ENCODE assay signal across 8 cellular contexts in the genomic region with DNA sequence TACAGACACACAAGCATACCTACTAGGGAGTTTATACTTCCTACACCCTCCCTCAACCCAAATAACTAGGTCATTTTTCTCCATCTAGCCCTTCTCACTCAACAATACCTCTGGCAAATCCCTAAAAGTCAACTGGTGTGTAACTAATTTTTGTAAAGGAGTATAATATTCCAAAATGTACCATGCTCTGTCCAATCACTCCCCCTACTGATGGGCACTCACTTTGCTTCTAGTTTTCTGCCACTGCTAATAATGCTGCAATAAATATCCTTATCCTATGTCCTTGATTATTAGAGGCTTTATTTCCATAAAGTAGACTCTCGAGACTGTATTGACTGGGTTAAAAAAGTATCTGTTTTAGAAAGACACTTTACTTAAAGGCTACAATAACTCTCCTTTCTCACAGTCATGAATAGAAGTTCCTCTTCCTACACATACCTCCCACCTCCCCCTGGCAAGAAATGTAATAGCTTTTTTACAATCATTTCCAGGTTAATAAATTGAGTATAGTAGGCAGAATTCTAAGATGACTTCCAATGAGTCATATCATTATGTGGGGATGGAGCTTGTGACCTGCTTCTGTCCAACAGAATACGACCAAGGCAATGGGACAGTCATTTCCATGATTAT. TPM values are rescaled to one million over a fixed set of nuclear protein-coding genes. Genes with fewer than 3 reads are reported as not detected.
DNase-seq lines count a peak whose midpoint lies in the region; ATAC-seq, FAIRE-seq and TF ChIP-seq lines count a peak whose summit lies in the region.

No MANE protein-coding gene starts in this region.

- peaks cover 0 to 4% of the 10 kb centered on the region in 2 experiments for H3K36me3 ChIP-seq in keratinocyte (ENCODE audit: control insufficient read depth in 2 of 2, extremely low read depth in 1 of 2, insufficient read depth in 2 of 2, low read length in 2 of 2)

- no peaks in the 10 kb centered on the region for H3K27me3 ChIP-seq in keratinocyte (ENCODE audit: control insufficient read depth, extremely low read depth, insufficient read depth, low read length)

- TF ChIP-seq CTCF in GM13977 (IDR thresholded peaks at IDR 0.05; ENCODE audit: extremely low read depth, insufficient read depth, missing control alignments) (peak; percentile 66), WI38 (IDR thresholded peaks at IDR 0.05; ENCODE audit: low read depth, low read length) (peak; percentile 33; the same call in 1 of the 2 replicates), keratinocyte (optimal IDR thresholded peaks at IDR 0.05 in 1 of 3, IDR thresholded peaks at IDR 0.05 in 1 of 3, conservative IDR thresholded peaks at IDR 0.05 in 1 of 3; ENCODE audit: extremely low read depth in 1 of 3, insufficient read depth in 2 of 3, low read length in 3 of 3) (peak in 2 of 3 experiments; percentile 50 to 60)

- H3K4me1 ChIP-seq in keratinocyte (ENCODE audit: control insufficient read depth, extremely low read depth, insufficient read depth, low read length): peaks cover 16% of the 10 kb centered on the region

- in situ Hi-C loops in GM13977 (cut with MboI; ENCODE audit: low pct_unique_long_range_greater_than_20kb, low sequenced_read_pairs, unreplicated experiment): no loop called here

- ATAC-seq in HG02840 (IDR thresholded peaks at IDR 0.05; ENCODE audit: low FRiP score, unreplicated experiment) (no peak), HG03571 (IDR thresholded peaks at IDR 0.05; ENCODE audit: unreplicated experiment) (no peak), HG02938 (IDR thresholded peaks at IDR 0.05; ENCODE audit: unreplicated experiment) (no peak)

- no peak overlapping the region for H3K4me2 ChIP-seq in keratinocyte (ENCODE audit: control insufficient read depth, extremely low read depth, insufficient read depth, low read depth, low read length)

- DNase-seq in AG08396 (ENCODE audit: low spot score) (peak; percentile 25), GM13977 (ENCODE audit: low spot score) (no peak), keratinocyte (ENCODE audit: low read depth, low spot score) (no peak), NCI-H1436 treated with DMSO at 0.1 percent for 48 hours (lab: John Stamatoyannopoulos, UW) (no peak)

- no peak overlapping the region for H2AFZ ChIP-seq in keratinocyte (ENCODE audit: control insufficient read depth, low read length)

- dilution Hi-C loops in keratinocyte (cut with MboI; ENCODE audit: extremely low pct_ligation_motif_present, low sequenced_read_pairs): no loop called here

- H3K4me3 ChIP-seq in WI38 (ENCODE audit: low read depth, low read length): no peak overlapping the region
- H3K4me3 ChIP-seq in keratinocyte (ENCODE audit: control insufficient read depth in 2 of 3, extremely low read depth in 1 of 3, insufficient read depth in 2 of 3, low read depth in 1 of 3, low read length in 3 of 3): no peak overlapping the region

- peaks cover 3% of the 10 kb centered on the region for H4K20me1 ChIP-seq in keratinocyte (ENCODE audit: control insufficient read depth, extremely low read depth, insufficient read depth, low read length)

- no peak overlapping the region for H3K27ac ChIP-seq in keratinocyte (ENCODE audit: control insufficient read depth, insufficient read depth, low read length)

- no peak for FAIRE-seq in keratinocyte (lab: Jason Lieb, UNC)

- H3K9me1 ChIP-seq in keratinocyte (ENCODE audit: control insufficient read depth, extremely low read depth, insufficient read depth, low read length): no peaks in the 10 kb centered on the region

- no peaks in the 10 kb centered on the region for H3K9me3 ChIP-seq in keratinocyte (ENCODE audit: control insufficient read depth, low read depth, low read length)

- no peak overlapping the region for H3K9ac ChIP-seq in keratinocyte (ENCODE audit: control insufficient read depth, extremely low read depth, insufficient read depth, low read length)

- H3K79me2 ChIP-seq in keratinocyte (ENCODE audit: control insufficient read depth, insufficient read depth, low read length): no peaks in the 10 kb centered on the region

RNA-seq across cellular contexts. Expression of gene SHQ1, which starts 30.0 kb away (rescaled TPM):
- polyA plus RNA-seq in keratinocyte: 9.7 to 17.7 TPM (median 13.4 TPM) in 3 replicates
- 18.3 TPM for polyA plus RNA-seq in keratinocyte (2011; ENCODE audit: low read depth)
- polyA plus RNA-seq in keratinocyte (2011; cell fraction: cytosol; rRNA removed): 8.6 and 15.9 TPM in 2 replicates
- 12.8 and 14.6 TPM in 2 replicates for polyA plus RNA-seq in keratinocyte (2011; cell fraction: nucleus; rRNA removed)
- polyA plus RNA-seq in keratinocyte (2012; ENCODE audit: low replicate concordance): 8.1 and 14.5 TPM in 2 replicates
- polyA minus RNA-seq in keratinocyte: 4.4 to 11.3 TPM (median 5.8 TPM) in 3 replicates
- polyA minus RNA-seq in keratinocyte (2011; cell fraction: cytosol; rRNA and poly(A)+ RNA removed): 6.5 TPM
- 11.9 and 14.2 TPM in 2 replicates for polyA minus RNA-seq in keratinocyte (2011; cell fraction: nucleus; rRNA and poly(A)+ RNA removed)
